ENCODE assay signal across 21 cellular contexts in genomic region chr13:98641075-98641474, GRCh38.
"Had no signal": no experiment of that assay in that cellular context is flagged by ENCODE, and none has a peak within 500 bp of the region (broad histone marks: within the 10 kb centered on the region; RNA-seq: fewer than 3 reads in every experiment).

No MANE protein-coding gene starts in this region.

- H3K27ac Mint-ChIP-seq: mesothelial cell of epicardium had no signal

- H3K4me1 ChIP-seq: esophagus muscularis mucosa, foreskin keratinocyte, gastroesophageal sphincter, heart left ventricle, left lung, lower lobe of right lung had no signal

- H2AFZ ChIP-seq: hepatocyte had no signal

- H3K4me3 Mint-ChIP-seq: mesothelial cell of epicardium, naive B cell had no signal

- H3K36me3 ChIP-seq: esophagus muscularis mucosa, gastroesophageal sphincter, heart left ventricle, left lung, lower lobe of right lung had no signal

- H3K4me3 ChIP-seq: coronary artery, dorsolateral prefrontal cortex, esophagus muscularis mucosa, gastroesophageal sphincter, heart left ventricle, hepatocyte, left lung, lower lobe of right lung, mucosa of descending colon had no signal

- H3K9me3 ChIP-seq: esophagus muscularis mucosa, gastroesophageal sphincter, heart left ventricle, left lung, lower lobe of right lung, mucosa of descending colon had no signal

- H3K27ac ChIP-seq: coronary artery, dorsolateral prefrontal cortex, esophagus muscularis mucosa, foreskin keratinocyte, gastroesophageal sphincter, heart left ventricle, hepatocyte, left lung, lower lobe of right lung had no signal

- H3K9me3 Mint-ChIP-seq: mesothelial cell of epicardium, naive B cell had no signal

- H3K4me2 ChIP-seq: hepatocyte had no signal

- H3K79me2 ChIP-seq: hepatocyte had no signal

- DNase-seq: dermis blood vessel endothelial cell; dorsolateral prefrontal cortex; effector CD4-positive, alpha-beta T cell; effector memory CD4-positive, alpha-beta T cell; foreskin keratinocyte; heart left ventricle; hypothalamus; kidney; kidney glomerular epithelial cell; left colon; left lung; left ventricle myocardium superior; lower lobe of right lung; mesenchymal stem cell; mucosa of descending colon; naive B cell had no signal

- H3K4me1 Mint-ChIP-seq: mesothelial cell of epicardium, naive B cell had no signal

- H3K27me3 ChIP-seq: esophagus muscularis mucosa, foreskin keratinocyte, gastroesophageal sphincter, hepatocyte, left lung had no signal

- H3K36me3 Mint-ChIP-seq: mesothelial cell of epicardium, naive B cell had no signal
